Comparison of ENCODE assay signal across 1 cellular context in the genomic region with DNA sequence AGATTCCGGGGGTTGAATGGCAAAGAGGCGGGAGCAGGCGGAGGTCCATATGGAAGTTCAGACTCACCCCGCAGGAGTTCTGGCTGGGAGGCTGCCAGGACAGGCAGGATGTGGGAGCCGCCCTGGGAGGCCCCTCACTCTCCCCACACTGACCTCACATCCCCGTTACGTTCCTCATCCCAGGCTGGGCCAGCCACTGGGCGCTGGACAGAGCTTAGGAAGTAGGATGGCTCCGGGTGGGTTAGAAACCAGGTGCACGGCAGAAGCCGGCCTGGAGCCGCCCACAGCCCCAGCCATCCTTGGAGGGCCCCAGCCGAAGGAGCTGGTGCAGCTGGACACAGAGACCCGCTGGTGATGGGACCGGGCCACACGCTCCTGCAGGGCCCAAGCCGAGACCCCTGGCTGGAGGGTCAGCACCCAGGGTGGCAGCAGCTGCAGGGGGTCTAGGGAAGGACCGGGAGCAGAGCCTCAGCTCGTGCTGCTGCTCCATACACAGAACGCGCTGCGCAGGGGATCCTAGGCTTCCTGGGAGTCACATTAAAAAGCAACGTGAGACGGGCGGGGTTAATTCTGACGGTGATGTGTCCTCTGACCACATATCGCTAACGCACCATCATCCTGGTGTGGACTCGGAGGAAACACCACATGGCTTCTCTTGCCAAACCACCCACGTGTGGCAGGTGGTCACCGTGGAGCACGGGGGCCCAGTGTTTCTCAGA.
TF ChIP-seq lines count a peak whose summit lies in the region.

No MANE protein-coding gene starts in this region.

TF ChIP-seq in HepG2, 621 proteins besides CTCF, POLR2A, EP300 and RAD21 (continued from another document):
- TF ChIP-seq, protein P1, sequence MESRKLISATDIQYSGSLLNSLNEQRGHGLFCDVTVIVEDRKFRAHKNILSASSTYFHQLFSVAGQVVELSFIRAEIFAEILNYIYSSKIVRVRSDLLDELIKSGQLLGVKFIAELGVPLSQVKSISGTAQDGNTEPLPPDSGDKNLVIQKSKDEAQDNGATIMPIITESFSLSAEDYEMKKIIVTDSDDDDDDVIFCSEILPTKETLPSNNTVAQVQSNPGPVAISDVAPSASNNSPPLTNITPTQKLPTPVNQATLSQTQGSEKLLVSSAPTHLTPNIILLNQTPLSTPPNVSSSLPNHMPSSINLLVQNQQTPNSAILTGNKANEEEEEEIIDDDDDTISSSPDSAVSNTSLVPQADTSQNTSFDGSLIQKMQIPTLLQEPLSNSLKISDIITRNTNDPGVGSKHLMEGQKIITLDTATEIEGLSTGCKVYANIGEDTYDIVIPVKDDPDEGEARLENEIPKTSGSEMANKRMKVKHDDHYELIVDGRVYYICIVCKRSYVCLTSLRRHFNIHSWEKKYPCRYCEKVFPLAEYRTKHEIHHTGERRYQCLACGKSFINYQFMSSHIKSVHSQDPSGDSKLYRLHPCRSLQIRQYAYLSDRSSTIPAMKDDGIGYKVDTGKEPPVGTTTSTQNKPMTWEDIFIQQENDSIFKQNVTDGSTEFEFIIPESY (CRISPR knock-in tag; IDR thresholded peaks at IDR 0.05): peak; percentile 35; the same call in 1 of the 2 replicates
- no peak for TF ChIP-seq U2AF1 (optimal IDR thresholded peaks at IDR 0.05; ENCODE audit: low read depth, low read length)
- TF ChIP-seq ZNF660 (CRISPR knock-in tag; IDR thresholded peaks at IDR 0.05; ENCODE audit: borderline replicate concordance, low read depth): no peak
- peak; percentile 9; the same call in 1 of the 2 replicates for TF ChIP-seq MEIS2 (CRISPR knock-in tag; IDR thresholded peaks at IDR 0.05)
- TF ChIP-seq ZBTB38 (CRISPR knock-in tag; IDR thresholded peaks at IDR 0.05): 0 out of 2 replicates have a peak, but pooled peaks have one; percentile 7
- TF ChIP-seq LCORL (IDR thresholded peaks at IDR 0.05): no peak
- 0 out of 2 replicates have a peak, but pooled peaks have one; percentile 7 for TF ChIP-seq LCORL (CRISPR knock-in tag; IDR thresholded peaks at IDR 0.05)
- TF ChIP-seq, protein P2, sequence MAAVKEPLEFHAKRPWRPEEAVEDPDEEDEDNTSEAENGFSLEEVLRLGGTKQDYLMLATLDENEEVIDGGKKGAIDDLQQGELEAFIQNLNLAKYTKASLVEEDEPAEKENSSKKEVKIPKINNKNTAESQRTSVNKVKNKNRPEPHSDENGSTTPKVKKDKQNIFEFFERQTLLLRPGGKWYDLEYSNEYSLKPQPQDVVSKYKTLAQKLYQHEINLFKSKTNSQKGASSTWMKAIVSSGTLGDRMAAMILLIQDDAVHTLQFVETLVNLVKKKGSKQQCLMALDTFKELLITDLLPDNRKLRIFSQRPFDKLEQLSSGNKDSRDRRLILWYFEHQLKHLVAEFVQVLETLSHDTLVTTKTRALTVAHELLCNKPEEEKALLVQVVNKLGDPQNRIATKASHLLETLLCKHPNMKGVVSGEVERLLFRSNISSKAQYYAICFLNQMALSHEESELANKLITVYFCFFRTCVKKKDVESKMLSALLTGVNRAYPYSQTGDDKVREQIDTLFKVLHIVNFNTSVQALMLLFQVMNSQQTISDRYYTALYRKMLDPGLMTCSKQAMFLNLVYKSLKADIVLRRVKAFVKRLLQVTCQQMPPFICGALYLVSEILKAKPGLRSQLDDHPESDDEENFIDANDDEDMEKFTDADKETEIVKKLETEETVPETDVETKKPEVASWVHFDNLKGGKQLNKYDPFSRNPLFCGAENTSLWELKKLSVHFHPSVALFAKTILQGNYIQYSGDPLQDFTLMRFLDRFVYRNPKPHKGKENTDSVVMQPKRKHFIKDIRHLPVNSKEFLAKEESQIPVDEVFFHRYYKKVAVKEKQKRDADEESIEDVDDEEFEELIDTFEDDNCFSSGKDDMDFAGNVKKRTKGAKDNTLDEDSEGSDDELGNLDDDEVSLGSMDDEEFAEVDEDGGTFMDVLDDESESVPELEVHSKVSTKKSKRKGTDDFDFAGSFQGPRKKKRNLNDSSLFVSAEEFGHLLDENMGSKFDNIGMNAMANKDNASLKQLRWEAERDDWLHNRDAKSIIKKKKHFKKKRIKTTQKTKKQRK (IDR thresholded peaks at IDR 0.05; ENCODE audit: low read length): no peak
- no peak for TF ChIP-seq IKZF5 (CRISPR knock-in tag; IDR thresholded peaks at IDR 0.05)
- TF ChIP-seq STAT6 (CRISPR knock-in tag; IDR thresholded peaks at IDR 0.05; ENCODE audit: borderline replicate concordance): no peak
- no peak for TF ChIP-seq KLF12 (CRISPR knock-in tag; IDR thresholded peaks at IDR 0.05; ENCODE audit: borderline replicate concordance)
- TF ChIP-seq ZNF670 (CRISPR knock-in tag; IDR thresholded peaks at IDR 0.05; ENCODE audit: borderline replicate concordance): no peak
- no peak for TF ChIP-seq ZNF124 (CRISPR knock-in tag; IDR thresholded peaks at IDR 0.05)
- 0 out of 2 replicates have a peak, but pooled peaks have one; percentile 40 for TF ChIP-seq SETDB1 (CRISPR knock-in tag; IDR thresholded peaks at IDR 0.05; ENCODE audit: borderline replicate concordance)
- TF ChIP-seq REXO4 (CRISPR knock-in tag; IDR thresholded peaks at IDR 0.05; ENCODE audit: borderline replicate concordance): no peak
- 0 out of 4 replicates have a peak, but pooled peaks of 1 of the 2 experiments have one; percentile 1 for TF ChIP-seq HMGXB4 (CRISPR knock-in tag; IDR thresholded peaks at IDR 0.05; ENCODE audit: borderline replicate concordance in 1 of 2, low read depth in 1 of 2)
- TF ChIP-seq ZNF292 (CRISPR knock-in tag; IDR thresholded peaks at IDR 0.05; ENCODE audit: borderline replicate concordance, low read depth): peak; percentile 5; the same call in 1 of the 2 replicates
- no peak for TF ChIP-seq POGZ (CRISPR knock-in tag; IDR thresholded peaks at IDR 0.05)
TF ChIP-seq in HepG2: peak in this region for 10.
